ENCODE assay signal across 24 cellular contexts in genomic region chr16:19817122-19817521, GRCh38.
DNase-seq lines count a peak whose midpoint lies in the region; ATAC-seq, FAIRE-seq and TF ChIP-seq lines count a peak whose summit lies in the region.
"Had no signal": no experiment of that assay in that cellular context is flagged by ENCODE, and none has a peak within 500 bp of the region (broad histone marks: within the 10 kb centered on the region; RNA-seq: fewer than 3 reads in every experiment).

No MANE protein-coding gene starts in this region.

- no peaks in the 10 kb centered on the region for H3K9me3 ChIP-seq in right lobe of liver
- peaks cover 6% of the 10 kb centered on the region for H3K9me3 ChIP-seq in HepG2 (ENCODE audit: low read length)

- peaks cover 15% of the 10 kb centered on the region for H3K36me3 Mint-ChIP-seq in progenitor cell of endocrine pancreas (ENCODE audit: insufficient read depth)
- peaks cover 11% of the 10 kb centered on the region for H3K36me3 Mint-ChIP-seq in WTC11
- peaks cover 0 to 4% of the 10 kb centered on the region in 2 donors for H3K36me3 Mint-ChIP-seq in stimulated activated naive B cell treated with anti-CD40 and anti-IgM and Interleukin-4, amounts not matched to agents 10 μg/mL and 1 μg/mL and 100 μg/mL, for 72 hours
- H3K36me3 Mint-ChIP-seq: CD4-positive, alpha-beta memory T cell had no signal

- TF ChIP-seq RAD21 in HepG2 (CRISPR knock-in tag; IDR thresholded peaks at IDR 0.05): no peak

- no peak overlapping the region for H3K4me2 ChIP-seq in HepG2 (ENCODE audit: low read depth, low read length)
- H3K4me2 ChIP-seq: BLaER1 treated with 17β-estradiol and CSF1 and Interleukin-3, amounts not matched to agents 10 nM and 100 nM; PC-9 had no signal

- no peak overlapping the region for H3K4me3 ChIP-seq in right lobe of liver
- no peak overlapping the region for H3K4me3 ChIP-seq in HepG2 (replicated peaks in 1 of 3; ENCODE audit: insufficient read depth in 1 of 3, low read depth in 2 of 3, low read length in 3 of 3)
- H3K4me3 ChIP-seq: BLaER1 treated with 17β-estradiol and CSF1 and Interleukin-3, amounts not matched to agents 10 nM and 100 nM; K562; PC-9 had no signal

- H3K4me1 Mint-ChIP-seq in progenitor cell of endocrine pancreas (ENCODE audit: low read depth) (peaks cover 13% of the 10 kb centered on the region), WTC11 (0 out of 2 replicates have a peak, but pooled peaks cover 2% of the 10 kb centered on the region)
- no peaks in the 10 kb centered on the region for H3K4me1 Mint-ChIP-seq in stimulated activated naive B cell treated with anti-CD40 and anti-IgM and Interleukin-4, amounts not matched to agents 10 μg/mL and 1 μg/mL and 100 μg/mL, for 72 hours
- H3K4me1 Mint-ChIP-seq: CD4-positive, alpha-beta memory T cell had no signal

- intact Hi-C loops in right lobe of liver (cut with DNase I): no loop called here
- intact Hi-C loops in HepG2 (cut with micrococcal nuclease; ENCODE audit: unreplicated experiment): no loop called here

- TF ChIP-seq CTCF in right lobe of liver (IDR thresholded peaks at IDR 0.05) (no peak), HepG2 (CRISPR knock-in tag; IDR thresholded peaks at IDR 0.05) (no peak), progenitor cell of endocrine pancreas (IDR thresholded peaks at IDR 0.05; ENCODE audit: unreplicated experiment) (no peak), WTC11 (IDR thresholded peaks at IDR 0.05) (no peak)

- peak in 1 of 3 donors; percentile 31 for DNase-seq in right lobe of liver
- DNase-seq in HepG2 (ENCODE audit: low spot score): no peak
- DNase-seq in left lobe of liver (ENCODE audit: low spot score): no peak
- DNase-seq in progenitor cell of endocrine pancreas (ENCODE audit: low spot score, unreplicated experiment): no peak
- no peak for DNase-seq in SKM-1 (lab: John Stamatoyannopoulos, UW; ENCODE audit: unreplicated experiment)
- DNase-seq in WTC11 (ENCODE audit: low spot score): no peak
- no peak for DNase-seq in DMS 273 (lab: John Stamatoyannopoulos, UW; ENCODE audit: unreplicated experiment)
- no peak for DNase-seq in stimulated activated naive B cell treated with anti-CD40 and anti-IgM and Interleukin-4, amounts not matched to agents 10 μg/mL and 1 μg/mL and 100 μg/mL, for 72 hours
- DNase-seq: CD4-positive, alpha-beta memory T cell; DMS79; MM.1S; NCI-H1048; NCI-H1436; NCI-H187 treated with DMSO at 0.1 percent for 48 hours; NCI-H2227 treated with DMSO at 0.1 percent for 48 hours; NCI-H510A; NCI-H748 treated with DMSO at 0.1 percent for 48 hours; PC-9; RPMI8226; SHP77 had no signal

- CTCF ChIA-PET in HepG2 (lab: Yijun Ruan, JAX; ENCODE audit: low intra/inter-chr PET ratio, low total read pairs) (no interaction called here), WTC11 (lab: Charles Lee) (interaction anchor here (0.5 kb wide), 1 partner anchor 479 kb away, joined by 3 read pairs; no protein-coding TSS in a partner anchor)

- H3K27ac ChIP-seq in right lobe of liver (peak overlapping the region in 1 of 3 donors; percentile 4), HepG2 (ENCODE audit: extremely low read length, insufficient read depth, low read length) (no peak overlapping the region)
- H3K27ac ChIP-seq: 22Rv1; BLaER1 treated with 17β-estradiol and CSF1 and Interleukin-3, amounts not matched to agents 10 nM and 100 nM; PC-9 had no signal

- peak; percentile 48 to 95 (median 69) for ATAC-seq in right lobe of liver
- no peak for ATAC-seq in HepG2
- peak; percentile 36 for ATAC-seq in left lobe of liver
- no peak for ATAC-seq in WTC11
- ATAC-seq in stimulated activated naive B cell treated with anti-CD40 and anti-IgM and Interleukin-4, amounts not matched to agents 10 μg/mL and 1 μg/mL and 100 μg/mL, for 72 hours (replicated peaks): no peak
- ATAC-seq: K562 had no signal

- H3K27me3 ChIP-seq in right lobe of liver: no peaks in the 10 kb centered on the region
- no peaks in the 10 kb centered on the region for H3K27me3 ChIP-seq in HepG2 (ENCODE audit: control insufficient read depth in 1 of 2, insufficient read depth in 2 of 2, low read length in 2 of 2)
- H3K27me3 ChIP-seq: BLaER1 treated with 17β-estradiol and CSF1 and Interleukin-3, amounts not matched to agents 10 nM and 100 nM had no signal

- H3K27me3 Mint-ChIP-seq in progenitor cell of endocrine pancreas (no peaks in the 10 kb centered on the region), WTC11 (ENCODE audit: low read depth) (no peaks in the 10 kb centered on the region)
- peaks cover 0 to 5% of the 10 kb centered on the region in 2 donors for H3K27me3 Mint-ChIP-seq in stimulated activated naive B cell treated with anti-CD40 and anti-IgM and Interleukin-4, amounts not matched to agents 10 μg/mL and 1 μg/mL and 100 μg/mL, for 72 hours

- TF ChIP-seq POLR2A in right lobe of liver (IDR thresholded peaks at IDR 0.05) (no peak), HepG2 (IDR thresholded peaks at IDR 0.05; ENCODE audit: insufficient read depth in 1 of 2, low read depth in 2 of 2, low read length in 2 of 2) (no peak)

- no peak overlapping the region for H2AFZ ChIP-seq in HepG2 (ENCODE audit: low read length)
- H2AFZ ChIP-seq: PC-9 had no signal

- TF ChIP-seq EP300 in HepG2 (IDR thresholded peaks at IDR 0.05; ENCODE audit: low read depth in 2 of 2, low read length in 2 of 2) (no peak), HepG2 (CRISPR knock-in tag; IDR thresholded peaks at IDR 0.05; ENCODE audit: borderline replicate concordance) (no peak)

- 41% methylated on average over 3 of the region's 3 CpGs for WGBS in right lobe of liver (ENCODE audit: insufficient coverage, low coverage, low lambda C conversion rate, missing lambda C conversion rate)
- 55% methylated on average over 3 of the region's 3 CpGs for WGBS in HepG2 (ENCODE audit: low lambda C conversion rate)

- peak overlapping the region; percentile 2 for H3K27ac Mint-ChIP-seq in progenitor cell of endocrine pancreas
- no peak overlapping the region for H3K27ac Mint-ChIP-seq in WTC11
- H3K27ac Mint-ChIP-seq in stimulated activated naive B cell treated with anti-CD40 and anti-IgM and Interleukin-4, amounts not matched to agents 10 μg/mL and 1 μg/mL and 100 μg/mL, for 72 hours: no peak overlapping the region
- H3K27ac Mint-ChIP-seq: CD4-positive, alpha-beta memory T cell had no signal

- in situ Hi-C loops in HepG2 (cut with HindIII; ENCODE audit: extremely low pct_ligation_motif_present, low pct_unique_long_range_greater_than_20kb): no loop called here

- H3K4me3 Mint-ChIP-seq in progenitor cell of endocrine pancreas (ENCODE audit: low read depth) (no peak overlapping the region), WTC11 (no peak overlapping the region)
- H3K4me3 Mint-ChIP-seq in stimulated activated naive B cell treated with anti-CD40 and anti-IgM and Interleukin-4, amounts not matched to agents 10 μg/mL and 1 μg/mL and 100 μg/mL, for 72 hours: no peak overlapping the region
- H3K4me3 Mint-ChIP-seq: CD4-positive, alpha-beta memory T cell had no signal

- POLR2A ChIA-PET in HepG2 (lab: Yijun Ruan, JAX): no interaction called here
- POLR2A ChIA-PET in WTC11 (lab: Charles Lee): no interaction called here

- no TSS peak for BruUV-seq in HepG2 (replicated peaks; lab: Mats Ljungman, UMichigan)

- no peak for FAIRE-seq in HepG2 (lab: Jason Lieb, UNC)
- FAIRE-seq: D721Med had no signal

- no peaks in the 10 kb centered on the region for H4K20me1 ChIP-seq in HepG2 (ENCODE audit: insufficient read depth, low read length)
- H4K20me1 ChIP-seq: BLaER1 treated with 17β-estradiol and CSF1 and Interleukin-3, amounts not matched to agents 10 nM and 100 nM had no signal

- H3K36me3 ChIP-seq in right lobe of liver (no peaks in the 10 kb centered on the region), HepG2 (replicated peaks in 1 of 2; ENCODE audit: control insufficient read depth in 1 of 2, insufficient read depth in 2 of 2, low read length in 2 of 2) (no peaks in the 10 kb centered on the region)

- H3K9me3 Mint-ChIP-seq in progenitor cell of endocrine pancreas (ENCODE audit: low read depth) (peaks cover 11% of the 10 kb centered on the region), WTC11 (peaks cover 14% of the 10 kb centered on the region)
- peaks cover 6% of the 10 kb centered on the region in 2 donors for H3K9me3 Mint-ChIP-seq in stimulated activated naive B cell treated with anti-CD40 and anti-IgM and Interleukin-4, amounts not matched to agents 10 μg/mL and 1 μg/mL and 100 μg/mL, for 72 hours

- no peak overlapping the region for H3K9ac ChIP-seq in HepG2 (ENCODE audit: insufficient read depth, low read depth, low read length)
- H3K9ac ChIP-seq: BLaER1 treated with 17β-estradiol and CSF1 and Interleukin-3, amounts not matched to agents 10 nM and 100 nM had no signal

- no peaks in the 10 kb centered on the region for H3K4me1 ChIP-seq in right lobe of liver
- 0 out of 2 replicates have a peak, but pooled peaks cover 5% of the 10 kb centered on the region for H3K4me1 ChIP-seq in HepG2 (ENCODE audit: insufficient read depth, low read length)

- H3K79me2 ChIP-seq in HepG2 (ENCODE audit: insufficient read depth, low read length): no peaks in the 10 kb centered on the region

TF ChIP-seq in HepG2, 621 proteins besides CTCF, POLR2A, EP300 and RAD21 (continues in another document):
- TF ChIP-seq ZNF569 (CRISPR knock-in tag; IDR thresholded peaks at IDR 0.05; ENCODE audit: borderline replicate concordance) (no peak), NRL (CRISPR knock-in tag; IDR thresholded peaks at IDR 0.05; ENCODE audit: borderline replicate concordance) (no peak), REL (CRISPR knock-in tag; conservative IDR thresholded peaks at IDR 0.05) (no peak)

TF ChIP-seq in WTC11, 78 proteins besides CTCF, POLR2A, EP300 and RAD21 (continues in another document):
- TF ChIP-seq ETV6 (CRISPR knock-in tag; IDR thresholded peaks at IDR 0.05): no peak
- TF ChIP-seq NR1H2 (CRISPR knock-in tag; IDR thresholded peaks at IDR 0.05): no peak
- TF ChIP-seq ZNF396 (CRISPR knock-in tag; IDR thresholded peaks at IDR 0.05; ENCODE audit: borderline replicate concordance): no peak
- TF ChIP-seq MLX (CRISPR knock-in tag; IDR thresholded peaks at IDR 0.05): no peak
- no peak for TF ChIP-seq EMX1 (CRISPR knock-in tag; IDR thresholded peaks at IDR 0.05)
- no peak for TF ChIP-seq CREB1 (CRISPR knock-in tag; IDR thresholded peaks at IDR 0.05)

Comparison
In these comparisons a context has a peak if more than half of its experiments do, and no peak if none do; other contexts are left out.
1. ATAC-seq: peak in right lobe of liver (4 of 4) and left lobe of liver (single experiment); none in HepG2 (single experiment), WTC11 (single experiment) and stimulated activated naive B cell treated with anti-CD40 and anti-IgM and Interleukin-4, amounts not matched to agents 10 μg/mL and 1 μg/mL and 100 μg/mL, for 72 hours (0 of 2).